Comparison of ENCODE assay signal across 8 cellular contexts in the genomic region with DNA sequence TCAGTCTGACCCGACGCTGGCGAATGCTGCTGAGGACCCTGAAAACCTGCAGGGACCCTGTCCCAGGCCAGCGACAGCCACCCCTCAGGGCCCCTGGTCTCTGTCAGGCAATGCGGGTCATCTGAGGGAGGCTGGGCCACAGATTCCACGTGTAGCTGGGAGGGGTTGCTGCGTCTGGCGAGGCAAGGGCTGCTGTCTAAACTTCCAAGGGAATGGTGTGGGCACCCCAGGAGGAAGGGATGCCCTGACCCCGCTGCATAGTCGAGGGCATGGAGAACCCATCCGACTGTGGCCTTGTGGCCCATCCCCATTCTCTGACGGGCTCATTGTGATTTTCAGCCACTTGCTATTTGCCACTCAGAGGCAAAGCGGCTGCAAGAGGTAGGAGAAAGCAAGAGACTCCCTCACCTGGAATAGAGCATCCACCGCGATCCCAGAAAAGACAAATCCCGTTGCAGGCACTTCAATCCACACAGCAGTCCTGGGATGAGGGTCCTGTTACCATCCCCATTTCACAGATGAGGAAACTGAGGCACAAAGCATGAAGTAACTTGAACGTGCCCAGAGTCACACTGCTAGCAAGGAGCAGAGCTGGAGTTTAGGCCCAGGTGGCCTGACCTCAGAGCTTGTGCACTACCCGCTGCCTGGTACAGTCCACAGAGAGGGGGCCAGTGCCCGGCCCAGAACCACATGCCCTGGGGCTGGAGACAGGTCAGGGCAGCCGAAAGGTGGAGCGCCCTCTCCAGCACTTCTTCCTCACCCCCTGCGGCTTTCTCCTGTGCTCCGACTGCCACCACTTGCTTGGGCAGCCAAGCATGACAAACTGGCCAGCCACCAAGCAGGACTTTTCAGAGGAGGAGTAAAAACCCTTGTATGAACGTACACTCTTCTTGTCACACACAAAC.
A peak's percentile ranks its signal among the peaks of the same experiment; 100 is the strongest.
DNase-seq lines count a peak whose midpoint lies in the region; ATAC-seq, FAIRE-seq and TF ChIP-seq lines count a peak whose summit lies in the region.

No MANE protein-coding gene starts in this region.

- POLR2A ChIA-PET in Caco-2 (lab: Charles Lee) (no interaction called here), K562 (lab: Yijun Ruan, JAX) (interaction anchor here (0.6 to 1.9 kb wide), 12 partner anchors 9 to 1046 kb away, joined by 3 to 9 read pairs (median 4); no protein-coding TSS in a partner anchor)

- H2AFZ ChIP-seq in K562 (ENCODE audit: low read depth, low read length) = peak overlapping the region; percentile 91

- H3K27me3 Mint-ChIP-seq in Caco-2 (ENCODE audit: insufficient read depth, unreplicated experiment) = no peaks in the 10 kb centered on the region
- H3K27me3 Mint-ChIP-seq in natural killer cell treated with Interleukin-12 subunit alpha and Interleukin-12 subunit beta and Interleukin-15 and Interleukin-18, amount 100 ng/mL, for 72 hours = no peaks in the 10 kb centered on the region

- intact Hi-C loops in Caco-2 (cut with micrococcal nuclease; ENCODE audit: unreplicated experiment) (loop anchor here (1.0 to 5.0 kb wide), 5 partner anchors 28 to 143 kb away; no protein-coding TSS in a partner anchor), K562 (cut with micrococcal nuclease) (loop anchor here (1.0 to 5.0 kb wide), 6 partner anchors 43 to 615 kb away; no protein-coding TSS in a partner anchor)

- H3K79me2 ChIP-seq in K562 (ENCODE audit: control insufficient read depth, insufficient read depth, low read length) = no peaks in the 10 kb centered on the region

- TF ChIP-seq RAD21 in K562 (CRISPR knock-in tag; conservative IDR thresholded peaks at IDR 0.05 in 1 of 2, IDR thresholded peaks at IDR 0.05 in 1 of 2) = no peak

- H3K4me2 ChIP-seq in K562 (ENCODE audit: insufficient read depth, low read length) = peak overlapping the region; percentile 22; the same call in 1 of the 2 replicates

- H3K4me3 ChIP-seq in Caco-2 (ENCODE audit: low read depth, low read length) = no peak overlapping the region
- H3K4me3 ChIP-seq in K562 = no peak overlapping the region

- no peaks in the 10 kb centered on the region for H3K9me3 Mint-ChIP-seq in Caco-2 (ENCODE audit: unreplicated experiment)
- no peaks in the 10 kb centered on the region for H3K9me3 Mint-ChIP-seq in natural killer cell treated with Interleukin-12 subunit alpha and Interleukin-12 subunit beta and Interleukin-15 and Interleukin-18, amount 100 ng/mL, for 72 hours

- BruUV-seq in Caco-2 (replicated peaks; lab: Mats Ljungman, UMichigan) (no TSS peak), K562 (replicated peaks; lab: Mats Ljungman, UMichigan) (no TSS peak)

- peak overlapping the region in 1 of 2 experiments; percentile 15; a peak in 1 of 4 replicates for H3K9ac ChIP-seq in K562 (ENCODE audit: insufficient read depth in 1 of 2, low read depth in 2 of 2, low read length in 2 of 2)

- CTCF ChIA-PET in Caco-2 (lab: Charles Lee) = interaction anchor here (0.6 to 3.8 kb wide), 27 partner anchors 8 to 267 kb away, joined by 3 to 39 read pairs (median 6); no protein-coding TSS in a partner anchor
- CTCF ChIA-PET in K562 (lab: Yijun Ruan, JAX; ENCODE audit: low intra/inter-chr PET ratio) = interaction anchor here (0.6 to 5.2 kb wide), 6 partner anchors 110 to 795 kb away, joined by 3 to 51 read pairs (median 10); no protein-coding TSS in a partner anchor

- no peaks in the 10 kb centered on the region for H3K9me3 ChIP-seq in Caco-2
- no peaks in the 10 kb centered on the region for H3K9me3 ChIP-seq in K562 (replicated peaks; ENCODE audit: control insufficient read depth, insufficient read depth, low read depth, low read length)

- peak overlapping the region; percentile 78 for H3K27ac Mint-ChIP-seq in Caco-2 (ENCODE audit: unreplicated experiment)
- peak overlapping the region; percentile 82 to 94 for H3K27ac Mint-ChIP-seq in natural killer cell treated with Interleukin-12 subunit alpha and Interleukin-12 subunit beta and Interleukin-15 and Interleukin-18, amount 100 ng/mL, for 72 hours

- no peak for TF ChIP-seq CTCF in Caco-2 (IDR thresholded peaks at IDR 0.05; ENCODE audit: insufficient read depth in 1 of 2, low read depth in 1 of 2, low read length in 1 of 2, severe bottlenecking in 1 of 2, unreplicated experiment in 1 of 2)
- TF ChIP-seq CTCF in K562 (IDR thresholded peaks at IDR 0.05 in 2 of 3, conservative IDR thresholded peaks at IDR 0.05 in 1 of 3; ENCODE audit: insufficient read depth in 2 of 3, low read depth in 1 of 3, low read length in 3 of 3) = no peak

- 77% methylated on average over 24 of the region's 24 CpGs for WGBS in K562 (ENCODE audit: insufficient coverage, low coverage, missing lambda C conversion rate)

- ATAC-seq in HG02981 (IDR thresholded peaks at IDR 0.05; ENCODE audit: unreplicated experiment) = peak; percentile 35
- ATAC-seq in K562 = no peak; the same call in 2 of the 3 replicates
- ATAC-seq in natural killer cell treated with Interleukin-12 subunit alpha and Interleukin-12 subunit beta and Interleukin-15 and Interleukin-18, amount 100 ng/mL, for 72 hours = peak; percentile 1 to 8
- ATAC-seq in GM19324 (IDR thresholded peaks at IDR 0.05; ENCODE audit: low FRiP score, unreplicated experiment) = no peak
- no peak for ATAC-seq in HG02870 (IDR thresholded peaks at IDR 0.05; ENCODE audit: unreplicated experiment)

- DNase-seq in Caco-2 (no peak), K562 (ENCODE audit: extremely low read depth in 1 of 4, low spot score in 3 of 4) (no peak), H4 (ENCODE audit: low spot score) (no peak), mucosa of gallbladder (ENCODE audit: low spot score) (no peak)
- no peak for DNase-seq in natural killer cell treated with Interleukin-12 subunit alpha and Interleukin-12 subunit beta and Interleukin-15 and Interleukin-18, amount 100 ng/mL, for 72 hours (ENCODE audit: low spot score)

- no peak overlapping the region for H3K27ac ChIP-seq in K562 (ENCODE audit: extremely low read depth, low read depth, low read length)

- H3K4me1 ChIP-seq in Caco-2 (peaks cover 47% of the 10 kb centered on the region), K562 (replicated peaks in 1 of 2; ENCODE audit: control insufficient read depth in 2 of 2, insufficient read depth in 2 of 2, low read length in 2 of 2) (peaks cover 19 to 20% of the 10 kb centered on the region in 2 experiments)

- H3K9me1 ChIP-seq in K562 (ENCODE audit: control insufficient read depth, insufficient read depth, low read length) = no peaks in the 10 kb centered on the region

- peaks cover 41% of the 10 kb centered on the region for H3K4me1 Mint-ChIP-seq in Caco-2 (ENCODE audit: low read depth, unreplicated experiment)
- peaks cover 73 to 77% of the 10 kb centered on the region in 2 donors for H3K4me1 Mint-ChIP-seq in natural killer cell treated with Interleukin-12 subunit alpha and Interleukin-12 subunit beta and Interleukin-15 and Interleukin-18, amount 100 ng/mL, for 72 hours (ENCODE audit: low read depth in 2 of 2)

- no peaks in the 10 kb centered on the region for H4K20me1 ChIP-seq in K562 (replicated peaks; ENCODE audit: control insufficient read depth, insufficient read depth, low read length)

- TF ChIP-seq POLR2A in K562 (conservative IDR thresholded peaks at IDR 0.05) = no peak

- H3K27me3 ChIP-seq in Caco-2 (replicated peaks; ENCODE audit: control insufficient read depth, insufficient read depth, low read length) = no peaks in the 10 kb centered on the region
- no peaks in the 10 kb centered on the region for H3K27me3 ChIP-seq in K562 (ENCODE audit: control insufficient read depth in 2 of 2, insufficient read depth in 2 of 2, low read length in 2 of 2)

- in situ Hi-C loops in K562 (cut with MboI) = loop anchor here (5.0 kb wide), 1 partner anchor 145 kb away; no protein-coding TSS in a partner anchor

- no peak for FAIRE-seq in K562 (lab: Jason Lieb, UNC)

- H3K36me3 ChIP-seq in Caco-2 (ENCODE audit: control insufficient read depth, insufficient read depth, low read length) (no peaks in the 10 kb centered on the region), K562 (ENCODE audit: control insufficient read depth, insufficient read depth, low read length) (peaks cover 6% of the 10 kb centered on the region; the same call in 2 of the 3 replicates)

- no peak overlapping the region for H3K4me3 Mint-ChIP-seq in Caco-2 (ENCODE audit: unreplicated experiment)
- no peak overlapping the region for H3K4me3 Mint-ChIP-seq in natural killer cell treated with Interleukin-12 subunit alpha and Interleukin-12 subunit beta and Interleukin-15 and Interleukin-18, amount 100 ng/mL, for 72 hours

- no peak for TF ChIP-seq EP300 in K562 (IDR thresholded peaks at IDR 0.05; ENCODE audit: low read length)

- peaks cover 52% of the 10 kb centered on the region for H3K36me3 Mint-ChIP-seq in Caco-2 (ENCODE audit: insufficient read depth, unreplicated experiment)
- peaks cover 29% of the 10 kb centered on the region for H3K36me3 Mint-ChIP-seq in natural killer cell treated with Interleukin-12 subunit alpha and Interleukin-12 subunit beta and Interleukin-15 and Interleukin-18, amount 100 ng/mL, for 72 hours

TF ChIP-seq in K562, 482 proteins besides CTCF, POLR2A, EP300 and RAD21 (continues in another document):
- TF ChIP-seq ID3 (CRISPR knock-in tag; IDR thresholded peaks at IDR 0.05) (no peak), ID3 (tag; IDR thresholded peaks at IDR 0.05) (no peak)
- TF ChIP-seq, protein P1, sequence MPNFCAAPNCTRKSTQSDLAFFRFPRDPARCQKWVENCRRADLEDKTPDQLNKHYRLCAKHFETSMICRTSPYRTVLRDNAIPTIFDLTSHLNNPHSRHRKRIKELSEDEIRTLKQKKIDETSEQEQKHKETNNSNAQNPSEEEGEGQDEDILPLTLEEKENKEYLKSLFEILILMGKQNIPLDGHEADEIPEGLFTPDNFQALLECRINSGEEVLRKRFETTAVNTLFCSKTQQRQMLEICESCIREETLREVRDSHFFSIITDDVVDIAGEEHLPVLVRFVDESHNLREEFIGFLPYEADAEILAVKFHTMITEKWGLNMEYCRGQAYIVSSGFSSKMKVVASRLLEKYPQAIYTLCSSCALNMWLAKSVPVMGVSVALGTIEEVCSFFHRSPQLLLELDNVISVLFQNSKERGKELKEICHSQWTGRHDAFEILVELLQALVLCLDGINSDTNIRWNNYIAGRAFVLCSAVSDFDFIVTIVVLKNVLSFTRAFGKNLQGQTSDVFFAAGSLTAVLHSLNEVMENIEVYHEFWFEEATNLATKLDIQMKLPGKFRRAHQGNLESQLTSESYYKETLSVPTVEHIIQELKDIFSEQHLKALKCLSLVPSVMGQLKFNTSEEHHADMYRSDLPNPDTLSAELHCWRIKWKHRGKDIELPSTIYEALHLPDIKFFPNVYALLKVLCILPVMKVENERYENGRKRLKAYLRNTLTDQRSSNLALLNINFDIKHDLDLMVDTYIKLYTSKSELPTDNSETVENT (CRISPR knock-in tag; IDR thresholded peaks at IDR 0.05) = no peak

Comparison
In these comparisons a context has a peak if more than half of its experiments do, and no peak if none do; other contexts are left out.
1. ATAC-seq: peak in HG02981 (single experiment) and natural killer cell treated with Interleukin-12 subunit alpha and Interleukin-12 subunit beta and Interleukin-15 and Interleukin-18, amount 100 ng/mL, for 72 hours (2 of 2); none in K562 (single experiment), GM19324 (single experiment) and HG02870 (single experiment).